8 cellular contexts compared by ENCODE assay signal in the genomic region with DNA sequence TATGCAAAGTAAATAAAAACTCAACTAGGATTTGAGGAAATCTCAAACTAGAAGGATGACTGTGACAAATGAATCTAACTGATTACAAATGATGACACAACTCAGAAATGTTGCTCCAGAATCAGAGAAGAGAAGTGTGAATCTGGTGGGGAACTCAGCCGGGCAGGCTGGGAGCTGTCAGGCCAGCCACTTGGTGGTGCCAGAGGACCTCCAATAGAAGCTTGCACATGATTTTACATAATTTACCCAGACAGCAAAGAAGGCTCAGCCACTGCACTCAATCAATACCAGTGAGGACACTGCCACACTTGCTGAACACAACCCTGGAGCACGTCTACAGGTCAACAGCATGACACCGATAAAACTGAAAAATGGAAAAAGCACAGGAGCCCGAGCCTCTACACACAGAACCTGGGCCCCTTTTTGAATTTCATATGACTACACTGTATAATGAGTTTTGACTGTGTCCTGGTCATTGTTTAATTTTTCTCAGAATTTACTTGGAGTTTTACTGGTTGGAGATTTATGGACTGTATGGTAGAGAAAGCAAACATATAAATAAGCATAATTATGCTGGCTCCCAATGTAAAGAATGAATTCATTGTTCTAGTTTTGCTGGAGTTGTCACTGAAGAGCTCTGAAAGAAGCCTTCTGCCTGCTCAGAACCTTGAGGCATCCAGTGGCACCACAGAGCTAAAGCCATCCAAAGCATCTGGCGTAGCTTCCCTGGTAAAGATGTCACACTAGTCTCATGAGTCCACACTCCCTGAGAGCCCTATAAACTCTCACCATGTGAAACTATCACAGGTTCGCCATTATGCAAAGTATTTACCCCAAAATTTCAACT.
DNase-seq lines count a peak whose midpoint lies in the region; ATAC-seq and TF ChIP-seq lines count a peak whose summit lies in the region.

No MANE protein-coding gene starts in this region.

- H3K4me1 ChIP-seq in muscle layer of colon (ENCODE audit: insufficient read depth, low read length), result peaks cover 24% of the 10 kb centered on the region

- no peaks in the 10 kb centered on the region for H3K36me3 ChIP-seq in muscle layer of colon (ENCODE audit: insufficient read depth, low read length)

- in situ Hi-C loops in ACHN (cut with HindIII; ENCODE audit: low pct_ligation_motif_present, low pct_unique_long_range_greater_than_20kb, low sequenced_read_pairs), result no loop called here

- TF ChIP-seq POLR2A in erythroblast (IDR thresholded peaks at IDR 0.05; ENCODE audit: low read length), result no peak

- DNase-seq in ACHN, result peak; percentile 53
- peak; percentile 82 for DNase-seq in NCI-H345 treated with DMSO at 0.1 percent for 48 hours (lab: John Stamatoyannopoulos, UW; ENCODE audit: unreplicated experiment)
- DNase-seq in activated CD4-positive, alpha-beta T cell treated with anti-CD3 and anti-CD28 coated beads, Interleukin-2, amount 50 U/mL, for 4 hours, result peak; percentile 11 to 30
- peak; percentile 7 to 35 for DNase-seq in erythroblast (lab: John Stamatoyannopoulos, UW)
- peak in 44 of 49 donors; percentile 6 to 70 (median 45) for DNase-seq in substantia nigra (lab: John Stamatoyannopoulos, UW)

- no peaks in the 10 kb centered on the region for H3K9me3 ChIP-seq in muscle layer of colon (ENCODE audit: low read length)

- H3K9ac ChIP-seq in muscle layer of colon (ENCODE audit: low read length), result no peak overlapping the region

- no peak overlapping the region for H3K4me3 ChIP-seq in muscle layer of colon (ENCODE audit: low read depth in 1 of 2, low read length in 2 of 2)

- ATAC-seq in GM18498 (IDR thresholded peaks at IDR 0.05; ENCODE audit: unreplicated experiment) (peak; percentile 89), HG03097 (IDR thresholded peaks at IDR 0.05; ENCODE audit: low FRiP score, unreplicated experiment) (peak; percentile 68)

- no peaks in the 10 kb centered on the region for H3K27me3 ChIP-seq in muscle layer of colon (ENCODE audit: control insufficient read depth in 1 of 2, insufficient read depth in 2 of 2, low read length in 2 of 2)

- H3K27ac ChIP-seq in muscle layer of colon (ENCODE audit: low read depth, low read length) (peak overlapping the region; percentile 8), substantia nigra (ENCODE audit: low read depth, low read length, poor library complexity, severe bottlenecking) (no peak overlapping the region)

Comparison
In these comparisons a context has a peak if more than half of its experiments do, and no peak if none do; other contexts are left out.
1. DNase-seq: peak in every context shown above with its lines; median percentile 82 in NCI-H345 treated with DMSO at 0.1 percent for 48 hours; 53 in ACHN; 45 in substantia nigra; 21 in erythroblast; 20 in activated CD4-positive, alpha-beta T cell treated with anti-CD3 and anti-CD28 coated beads, Interleukin-2, amount 50 U/mL, for 4 hours.